In genomic region chr10:131270461-131271190, GRCh38 we compare ENCODE assay signal across 17 cellular contexts. TPM values are rescaled to one million over a fixed set of nuclear protein-coding genes. Genes with fewer than 3 reads are reported as not detected.
"Had no signal": no experiment of that assay in that cellular context is flagged by ENCODE, and none has a peak within 500 bp of the region (broad histone marks: within the 10 kb centered on the region; RNA-seq: fewer than 3 reads in every experiment).

No MANE protein-coding gene starts in this region.

- ATAC-seq: left colon, left ventricle myocardium superior had no signal

- H3K4me3 ChIP-seq: coronary artery, sigmoid colon, skin epidermis, stomach, thoracic aorta had no signal

- H3K27ac ChIP-seq: coronary artery, sigmoid colon, skin epidermis, stomach, thoracic aorta had no signal

- H3K4me3 Mint-ChIP-seq: nephron had no signal

- DNase-seq: effector CD4-positive, alpha-beta T cell; foreskin melanocyte; left colon; left ventricle myocardium superior; naive B cell; sigmoid colon; stimulated activated CD4-positive, alpha-beta T cell treated with anti-CD3 and anti-CD28 coated beads, Interleukin-12 subunit alpha, Interleukin-12 subunit beta, amount 100 ng/mL, for 4 hours; stimulated activated naive CD4-positive, alpha-beta T cell; stomach; trophoblast cell had no signal

- H3K36me3 Mint-ChIP-seq: naive B cell had no signal

- H3K27ac Mint-ChIP-seq: nephron had no signal

- H3K36me3 ChIP-seq: sigmoid colon, stomach, thoracic aorta had no signal

- H3K27me3 ChIP-seq: sigmoid colon had no signal

- H3K9me3 ChIP-seq: sigmoid colon, thoracic aorta had no signal

- H3K4me1 ChIP-seq: sigmoid colon, stomach had no signal

RNA-seq across cellular contexts. Expression of gene TCERG1L, which starts 40.9 kb away (rescaled TPM):
- total RNA-seq: dermis microvascular lymphatic vessel endothelial cell, left colon, left ventricle myocardium superior, lung microvascular endothelial cell, pulmonary artery endothelial cell, thoracic aorta had no signal
- polyA plus RNA-seq: stomach had no signal
